Comparison of ENCODE assay signal across 1 cellular context in genomic region chr20:58583141-58583540, GRCh38.
TF ChIP-seq lines count a peak whose summit lies in the region.

No MANE protein-coding gene starts in this region.

TF ChIP-seq in H1, 55 proteins besides CTCF, POLR2A, EP300 and RAD21:
- TF ChIP-seq SIX5 (IDR thresholded peaks at IDR 0.05; ENCODE audit: low read depth, low read length) (no peak), CTBP2 (IDR thresholded peaks at IDR 0.05; ENCODE audit: borderline replicate concordance, insufficient read depth, insufficient read length, low read length) (no peak), JUND (IDR thresholded peaks at IDR 0.05; ENCODE audit: low read length) (no peak), ASH2L (IDR thresholded peaks at IDR 0.05; ENCODE audit: low read length) (no peak), GTF2F1 (IDR thresholded peaks at IDR 0.05; ENCODE audit: borderline replicate concordance, low read depth, low read length) (no peak), BRCA1 (IDR thresholded peaks at IDR 0.05; ENCODE audit: low read depth, low read length) (no peak), NRF1 (IDR thresholded peaks at IDR 0.05; ENCODE audit: low read depth, low read length) (no peak), BACH1 (IDR thresholded peaks at IDR 0.05; ENCODE audit: low read length) (no peak), PHF8 (conservative IDR thresholded peaks at IDR 0.05; ENCODE audit: low read depth, low read length) (no peak), CBX5 (IDR thresholded peaks at IDR 0.05; ENCODE audit: low read depth, low read length) (no peak), SP4 (IDR thresholded peaks at IDR 0.05; ENCODE audit: low read length) (no peak), TAF1 (IDR thresholded peaks at IDR 0.05; ENCODE audit: low read depth, low read length) (no peak), SRF (IDR thresholded peaks at IDR 0.05; ENCODE audit: low read depth, low read length) (no peak), SIN3A (conservative IDR thresholded peaks at IDR 0.05 in 1 of 2, IDR thresholded peaks at IDR 0.05 in 1 of 2; ENCODE audit: low read depth in 1 of 2, low read length in 2 of 2) (no peak), JUN (IDR thresholded peaks at IDR 0.05; ENCODE audit: low read depth, low read length) (no peak), SP2 (IDR thresholded peaks at IDR 0.05; ENCODE audit: low read length) (no peak), TAF7 (optimal IDR thresholded peaks at IDR 0.05; ENCODE audit: borderline replicate concordance, low read depth, low read length) (no peak), CHD1 (IDR thresholded peaks at IDR 0.05; ENCODE audit: low read depth, low read length) (no peak)
- TF ChIP-seq, protein P1, sequence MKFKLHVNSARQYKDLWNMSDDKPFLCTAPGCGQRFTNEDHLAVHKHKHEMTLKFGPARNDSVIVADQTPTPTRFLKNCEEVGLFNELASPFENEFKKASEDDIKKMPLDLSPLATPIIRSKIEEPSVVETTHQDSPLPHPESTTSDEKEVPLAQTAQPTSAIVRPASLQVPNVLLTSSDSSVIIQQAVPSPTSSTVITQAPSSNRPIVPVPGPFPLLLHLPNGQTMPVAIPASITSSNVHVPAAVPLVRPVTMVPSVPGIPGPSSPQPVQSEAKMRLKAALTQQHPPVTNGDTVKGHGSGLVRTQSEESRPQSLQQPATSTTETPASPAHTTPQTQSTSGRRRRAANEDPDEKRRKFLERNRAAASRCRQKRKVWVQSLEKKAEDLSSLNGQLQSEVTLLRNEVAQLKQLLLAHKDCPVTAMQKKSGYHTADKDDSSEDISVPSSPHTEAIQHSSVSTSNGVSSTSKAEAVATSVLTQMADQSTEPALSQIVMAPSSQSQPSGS (IDR thresholded peaks at IDR 0.05; ENCODE audit: low read length), result no peak
